ENCODE assay signal across 14 cellular contexts in genomic region chr19:2636142-2636896, GRCh38.
DNase-seq lines count a peak whose midpoint lies in the region; ATAC-seq and TF ChIP-seq lines count a peak whose summit lies in the region.
"Had no signal": no experiment of that assay in that cellular context is flagged by ENCODE, and none has a peak within 500 bp of the region (broad histone marks: within the 10 kb centered on the region; RNA-seq: fewer than 3 reads in every experiment).

No MANE protein-coding gene starts in this region.

- peaks cover 28% of the 10 kb centered on the region for H3K27me3 Mint-ChIP-seq in stimulated activated naive CD8-positive, alpha-beta T cell treated with anti-CD3 and anti-CD28 coated beads, Interleukin-15, amount 100 ng/mL, for 72 hours

- H3F3A ChIP-seq in PC-3 (ENCODE audit: low read length, unreplicated experiment) = no peaks in the 10 kb centered on the region

- H3K9ac ChIP-seq in PC-3 (ENCODE audit: low read length) = no peak overlapping the region

- CTCF ChIA-PET in PC-3 (lab: Charles Lee) = interaction anchor here (0.5 to 1.5 kb wide), 6 partner anchors 12 to 159 kb away, joined by 3 to 8 read pairs (median 4); no protein-coding TSS in a partner anchor

- no peak overlapping the region for H3K27ac Mint-ChIP-seq in stimulated activated naive CD8-positive, alpha-beta T cell treated with anti-CD3 and anti-CD28 coated beads, Interleukin-15, amount 100 ng/mL, for 72 hours
- H3K27ac Mint-ChIP-seq: endodermal cell; stimulated activated naive CD8-positive, alpha-beta T cell treated with anti-CD3 and anti-CD28 coated beads, Interleukin-15, Interleukin-2, amounts not matched to agents 100 ng/mL and 50 ng/mL, for 24 hours had no signal

- H3K36me3 ChIP-seq in right lobe of liver (no peaks in the 10 kb centered on the region), upper lobe of right lung (no peaks in the 10 kb centered on the region), PC-3 (ENCODE audit: low read depth, low read length) (no peaks in the 10 kb centered on the region), testis (ENCODE audit: low read depth, missing control alignments) (no peaks in the 10 kb centered on the region)
- H3K36me3 ChIP-seq: uterus had no signal

- ATAC-seq in stimulated activated naive CD8-positive, alpha-beta T cell treated with anti-CD3 and anti-CD28 coated beads, Interleukin-15, amount 100 ng/mL, for 72 hours = peak; percentile 24
- ATAC-seq in stimulated activated naive CD8-positive, alpha-beta T cell treated with anti-CD3 and anti-CD28 coated beads, Interleukin-15, Interleukin-2, amounts not matched to agents 100 U/mL and 50 U/mL, for 24 hours = no peak
- ATAC-seq in right lobe of liver = peak; percentile 70 to 80 (median 73)
- ATAC-seq in upper lobe of right lung = peak; percentile 4
- ATAC-seq in PC-3 = no peak

- POLR2A ChIA-PET in PC-3 (lab: Charles Lee; ENCODE audit: unreplicated experiment) = no interaction called here

- H3K27me3 ChIP-seq in right lobe of liver (no peaks in the 10 kb centered on the region), upper lobe of right lung (no peaks in the 10 kb centered on the region), PC-3 (ENCODE audit: low read length) (no peaks in the 10 kb centered on the region), testis (no peaks in the 10 kb centered on the region)
- H3K27me3 ChIP-seq: uterus had no signal

- H2AFZ ChIP-seq in PC-3 (ENCODE audit: low read length) = no peak overlapping the region

- TF ChIP-seq POLR2A in right lobe of liver (IDR thresholded peaks at IDR 0.05) = peak; percentile 67
- TF ChIP-seq POLR2A in testis (IDR thresholded peaks at IDR 0.05) = no peak

- H3K9me3 ChIP-seq in right lobe of liver (no peaks in the 10 kb centered on the region), upper lobe of right lung (no peaks in the 10 kb centered on the region), PC-3 (ENCODE audit: low read length) (no peaks in the 10 kb centered on the region), testis (no peaks in the 10 kb centered on the region)
- H3K9me3 ChIP-seq: uterus had no signal

- WGBS in right lobe of liver (ENCODE audit: insufficient coverage, low coverage, low lambda C conversion rate, missing lambda C conversion rate) = 20% methylated on average over 1 of the region's 10 CpGs
- 47 to 51% methylated on average over 3 to 10 of the region's 10 CpGs for WGBS in testis, 2 donors

- DNase-seq in stimulated activated naive CD8-positive, alpha-beta T cell treated with anti-CD3 and anti-CD28 coated beads, Interleukin-15, amount 100 ng/mL, for 72 hours = no peak
- DNase-seq in stimulated activated naive CD8-positive, alpha-beta T cell treated with anti-CD3 and anti-CD28 coated beads, Interleukin-15, Interleukin-2, amounts not matched to agents 100 U/mL and 50 U/mL, for 24 hours = no peak
- peak; percentile 81 to 94 (median 91) for DNase-seq in right lobe of liver
- DNase-seq in upper lobe of right lung = no peak
- no peak for DNase-seq in PC-3
- DNase-seq in testis = no peak
- DNase-seq in glomerular visceral epithelial cell (ENCODE audit: extremely low spot score) = no peak
- DNase-seq: GOT3, NCI-H1092, NCI-H524 treated with DMSO at 0.1 percent for 48 hours had no signal

- TF ChIP-seq CTCF in right lobe of liver (IDR thresholded peaks at IDR 0.05) = no peak
- TF ChIP-seq CTCF in upper lobe of right lung (IDR thresholded peaks at IDR 0.05) = no peak
- TF ChIP-seq CTCF in PC-3 (conservative IDR thresholded peaks at IDR 0.05; ENCODE audit: low read depth, low read length) = no peak
- no peak for TF ChIP-seq CTCF in testis (IDR thresholded peaks at IDR 0.05)

- H3K9me3 Mint-ChIP-seq in stimulated activated naive CD8-positive, alpha-beta T cell treated with anti-CD3 and anti-CD28 coated beads, Interleukin-15, amount 100 ng/mL, for 72 hours = peaks cover under 1 to 1% of the 10 kb centered on the region in 2 donors
- H3K9me3 Mint-ChIP-seq: stimulated activated naive CD8-positive, alpha-beta T cell treated with anti-CD3 and anti-CD28 coated beads, Interleukin-15, Interleukin-2, amounts not matched to agents 100 ng/mL and 50 ng/mL, for 24 hours had no signal

- H3K4me3 ChIP-seq in right lobe of liver (no peak overlapping the region), upper lobe of right lung (no peak overlapping the region), PC-3 (ENCODE audit: low read length) (no peak overlapping the region), testis (no peak overlapping the region)
- H3K4me3 ChIP-seq: uterus had no signal

- H3K4me2 ChIP-seq in PC-3 (ENCODE audit: low read length) = no peak overlapping the region

- H3K27ac ChIP-seq in angular gyrus (ENCODE audit: low read depth, low read length) = peak overlapping the region; percentile 13
- H3K27ac ChIP-seq in right lobe of liver = peak overlapping the region; percentile 33 to 97 (median 96)
- H3K27ac ChIP-seq in upper lobe of right lung = peak overlapping the region; percentile 51
- no peak overlapping the region for H3K27ac ChIP-seq in PC-3 (ENCODE audit: low read length)
- H3K27ac ChIP-seq in testis = peak overlapping the region in 1 of 2 donors; percentile 55
- H3K27ac ChIP-seq: uterus had no signal

- H3K4me1 ChIP-seq in right lobe of liver (peaks cover 0 to 40% (median 15%) of the 10 kb centered on the region in 4 donors), upper lobe of right lung (peaks cover 24% of the 10 kb centered on the region), PC-3 (ENCODE audit: insufficient read depth, low read length) (peaks cover 15% of the 10 kb centered on the region), testis (peaks cover 52% of the 10 kb centered on the region)
- H3K4me1 ChIP-seq: uterus had no signal

- no peaks in the 10 kb centered on the region for H3K79me2 ChIP-seq in PC-3 (ENCODE audit: low read length)

- intact Hi-C loops in right lobe of liver (cut with DNase I) = no loop called here
- intact Hi-C loops in upper lobe of right lung (cut with DNase I) = no loop called here
- intact Hi-C loops in PC-3 (cut with micrococcal nuclease) = no loop called here
- intact Hi-C loops in testis (cut with DNase I; ENCODE audit: low total_unique reads) = no loop called here

- no peaks in the 10 kb centered on the region for H3K9me2 ChIP-seq in PC-3 (replicated peaks; ENCODE audit: low read length)

- no peaks in the 10 kb centered on the region for H4K20me1 ChIP-seq in PC-3 (ENCODE audit: low read length)

- BruUV-seq in PC-3 (replicated peaks; lab: Mats Ljungman, UMichigan) = no TSS peak

- H3K4me1 Mint-ChIP-seq in stimulated activated naive CD8-positive, alpha-beta T cell treated with anti-CD3 and anti-CD28 coated beads, Interleukin-15, amount 100 ng/mL, for 72 hours = peaks cover 33% of the 10 kb centered on the region

- H3K4me3 Mint-ChIP-seq in stimulated activated naive CD8-positive, alpha-beta T cell treated with anti-CD3 and anti-CD28 coated beads, Interleukin-15, amount 100 ng/mL, for 72 hours = no peak overlapping the region
- H3K4me3 Mint-ChIP-seq: stimulated activated naive CD8-positive, alpha-beta T cell treated with anti-CD3 and anti-CD28 coated beads, Interleukin-15, Interleukin-2, amounts not matched to agents 100 ng/mL and 50 ng/mL, for 24 hours had no signal

Comparison
In these comparisons a context has a peak if more than half of its experiments do, and no peak if none do; other contexts are left out.
1. ATAC-seq: peak in stimulated activated naive CD8-positive, alpha-beta T cell treated with anti-CD3 and anti-CD28 coated beads, Interleukin-15, amount 100 ng/mL, for 72 hours (single experiment), right lobe of liver (4 of 4) and upper lobe of right lung (single experiment); none in stimulated activated naive CD8-positive, alpha-beta T cell treated with anti-CD3 and anti-CD28 coated beads, Interleukin-15, Interleukin-2, amounts not matched to agents 100 U/mL and 50 U/mL, for 24 hours (single experiment) and PC-3 (single experiment).
2. DNase-seq: peak in right lobe of liver (3 of 3); none in stimulated activated naive CD8-positive, alpha-beta T cell treated with anti-CD3 and anti-CD28 coated beads, Interleukin-15, amount 100 ng/mL, for 72 hours (0 of 2), stimulated activated naive CD8-positive, alpha-beta T cell treated with anti-CD3 and anti-CD28 coated beads, Interleukin-15, Interleukin-2, amounts not matched to agents 100 U/mL and 50 U/mL, for 24 hours (single experiment), upper lobe of right lung (single experiment), PC-3 (single experiment), testis (single experiment) and glomerular visceral epithelial cell (single experiment).